Comparison of ENCODE assay signal across 8 cellular contexts in genomic region chr7:35036361-35037171, GRCh38. TPM values are rescaled to one million over a fixed set of nuclear protein-coding genes. Genes with fewer than 3 reads are reported as not detected.
DNase-seq lines count a peak whose midpoint lies in the region; ATAC-seq, FAIRE-seq and TF ChIP-seq lines count a peak whose summit lies in the region.

No MANE protein-coding gene starts in this region.

- H3K9me1 ChIP-seq in keratinocyte (ENCODE audit: control insufficient read depth, extremely low read depth, insufficient read depth, low read length) = no peaks in the 10 kb centered on the region

- H4K20me1 ChIP-seq in keratinocyte (ENCODE audit: control insufficient read depth, extremely low read depth, insufficient read depth, low read length) = no peaks in the 10 kb centered on the region

- dilution Hi-C loops in keratinocyte (cut with MboI; ENCODE audit: extremely low pct_ligation_motif_present, low sequenced_read_pairs) = no loop called here

- DNase-seq in DMS153 treated with DMSO at 0.1 percent for 48 hours (lab: John Stamatoyannopoulos, UW; ENCODE audit: unreplicated experiment) (peak; percentile 52), H4 (ENCODE audit: low spot score) (peak; percentile 75), NCI-H1105 (lab: John Stamatoyannopoulos, UW) (peak; percentile 45), cerebellum (ENCODE audit: low spot score) (peak; percentile 47), keratinocyte (ENCODE audit: low read depth, low spot score) (no peak)
- DNase-seq in stimulated activated CD4-positive, alpha-beta T cell treated with anti-CD3 and anti-CD28 coated beads, Interleukin-15, amount 100 ng/mL, for 1 hour (ENCODE audit: low read depth in 1 of 2, low spot score in 1 of 2) = peak; percentile 13 to 18

- FAIRE-seq in keratinocyte (lab: Jason Lieb, UNC) = no peak

- H3K27ac ChIP-seq in VCaP (peak overlapping the region; percentile 76), keratinocyte (ENCODE audit: control insufficient read depth, insufficient read depth, low read length) (peak overlapping the region; percentile 10)

- H3K4me3 ChIP-seq in keratinocyte (ENCODE audit: control insufficient read depth in 2 of 3, extremely low read depth in 1 of 3, insufficient read depth in 2 of 3, low read depth in 1 of 3, low read length in 3 of 3) = peak overlapping the region; percentile 54 to 79 (median 69)

- no peaks in the 10 kb centered on the region for H3K36me3 ChIP-seq in keratinocyte (ENCODE audit: control insufficient read depth in 2 of 2, extremely low read depth in 1 of 2, insufficient read depth in 2 of 2, low read length in 2 of 2)

- H2AFZ ChIP-seq in keratinocyte (ENCODE audit: control insufficient read depth, low read length) = peak overlapping the region; percentile 22

- TF ChIP-seq CTCF in VCaP (conservative IDR thresholded peaks at IDR 0.05) = no peak
- TF ChIP-seq CTCF in keratinocyte (optimal IDR thresholded peaks at IDR 0.05 in 1 of 3, IDR thresholded peaks at IDR 0.05 in 1 of 3, conservative IDR thresholded peaks at IDR 0.05 in 1 of 3; ENCODE audit: extremely low read depth in 1 of 3, insufficient read depth in 2 of 3, low read length in 3 of 3) = no peak

- H3K79me2 ChIP-seq in keratinocyte (ENCODE audit: control insufficient read depth, insufficient read depth, low read length) = peaks cover 30% of the 10 kb centered on the region

- H3K4me1 ChIP-seq in keratinocyte (ENCODE audit: control insufficient read depth, extremely low read depth, insufficient read depth, low read length) = peaks cover 25% of the 10 kb centered on the region

- H3K4me2 ChIP-seq in keratinocyte (ENCODE audit: control insufficient read depth, extremely low read depth, insufficient read depth, low read depth, low read length) = peak overlapping the region; percentile 87

- H3K9ac ChIP-seq in keratinocyte (ENCODE audit: control insufficient read depth, extremely low read depth, insufficient read depth, low read length) = peak overlapping the region; percentile 71

- H3K9me3 ChIP-seq in keratinocyte (ENCODE audit: control insufficient read depth, low read depth, low read length) = no peaks in the 10 kb centered on the region

- no peak for ATAC-seq in HG03280 (IDR thresholded peaks at IDR 0.05; ENCODE audit: unreplicated experiment)

- H3K27me3 ChIP-seq in keratinocyte (ENCODE audit: control insufficient read depth, extremely low read depth, insufficient read depth, low read length) = no peaks in the 10 kb centered on the region

RNA-seq across cellular contexts. Expression of gene DPY19L1, which starts 0.7 kb away (rescaled TPM):
- 97.4 and 119 TPM in 2 replicates for total RNA-seq in H4 (2014; rRNA removed; shearing (Covaris generic))
- total RNA-seq in cerebellum = 59.2 TPM
- polyA plus RNA-seq in keratinocyte = 11.9 to 29.2 TPM (median 17.4 TPM) in 3 replicates
- polyA plus RNA-seq in keratinocyte (2011; ENCODE audit: low read depth) = 3.3 TPM
- polyA plus RNA-seq in keratinocyte (2011; cell fraction: cytosol; rRNA removed) = 5.1 and 9.1 TPM in 2 replicates
- 14.1 and 19.3 TPM in 2 replicates for polyA plus RNA-seq in keratinocyte (2011; cell fraction: nucleus; rRNA removed)
- polyA plus RNA-seq in keratinocyte (2012; ENCODE audit: low replicate concordance) = 3.5 and 14.1 TPM in 2 replicates
- 7.9 to 30.2 TPM (median 11.5 TPM) in 3 replicates for polyA minus RNA-seq in keratinocyte
- polyA minus RNA-seq in keratinocyte (2011; cell fraction: cytosol; rRNA and poly(A)+ RNA removed) = 10.6 TPM
- 19.1 and 38.9 TPM in 2 replicates for polyA minus RNA-seq in keratinocyte (2011; cell fraction: nucleus; rRNA and poly(A)+ RNA removed)
